1 cellular context compared by ENCODE assay signal in genomic region chr11:95101935-95102334, GRCh38.
TF ChIP-seq lines count a peak whose summit lies in the region.

No MANE protein-coding gene starts in this region.

TF ChIP-seq in SK-N-SH, 30 proteins besides CTCF, POLR2A, EP300 and RAD21 (continued from another document):
- TF ChIP-seq USF2 (IDR thresholded peaks at IDR 0.05; ENCODE audit: borderline replicate concordance, low read depth, low read length), result no peak
